Comparison of ENCODE assay signal across 32 cellular contexts in the genomic region with DNA sequence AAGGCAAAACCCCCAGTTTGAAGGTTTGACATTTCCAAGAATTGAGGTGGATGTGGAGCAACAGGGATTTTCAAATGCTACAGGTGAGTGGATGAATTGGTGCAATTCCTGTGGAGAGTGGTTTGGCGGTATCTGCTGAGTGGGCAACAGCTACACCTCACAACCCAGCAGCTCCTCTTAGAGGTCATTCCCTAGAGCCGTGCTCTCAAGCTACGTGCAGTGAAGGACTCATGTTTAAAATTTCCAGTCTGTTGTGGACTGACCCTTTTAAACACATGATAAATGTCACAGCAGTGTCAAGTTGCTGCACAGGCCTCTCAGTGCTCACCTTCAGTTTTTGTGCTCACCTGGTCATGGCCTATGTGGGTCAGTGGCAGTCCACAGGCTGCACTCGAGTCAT. TPM values are rescaled to one million over a fixed set of nuclear protein-coding genes. Genes with fewer than 3 reads are reported as not detected.
"Had no signal": no experiment of that assay in that cellular context is flagged by ENCODE, and none has a peak within 500 bp of the region (broad histone marks: within the 10 kb centered on the region; RNA-seq: fewer than 3 reads in every experiment).

No MANE protein-coding gene starts in this region.

- H3K79me2 ChIP-seq: parathyroid adenoma had no signal

- DNase-seq: naive thymus-derived CD4-positive, alpha-beta T cell; nephron progenitor cell; nucleus accumbens; ovary; posterior cingulate gyrus; psoas muscle; right cardiac atrium; spleen; stimulated activated CD4-positive, alpha-beta T cell treated with anti-CD3 and anti-CD28 coated beads, Interleukin-12 subunit alpha, Interleukin-12 subunit beta, amount 100 ng/mL, for 4 hours; stimulated activated CD4-positive, alpha-beta T cell treated with anti-CD3 and anti-CD28 coated beads, Interleukin-1b, Interleukin-23, amount 100 ng/mL, for 48 hours; stimulated activated CD4-positive, alpha-beta T cell treated with anti-CD3 and anti-CD28 coated beads, Interleukin-4, amount 100 ng/mL, for 1 hour; stimulated activated CD4-positive, alpha-beta T cell treated with anti-CD3 and anti-CD28 coated beads, Interleukin-4, amount 100 ng/mL, for 4 hours; stimulated activated CD8-positive, alpha-beta memory T cell treated with anti-CD3 and anti-CD28 coated beads, Interleukin-4, amount 100 ng/mL, for 48 hours; stimulated activated naive CD4-positive, alpha-beta T cell; stimulated activated naive CD8-positive, alpha-beta T cell treated with anti-CD3 and anti-CD28 coated beads, Interleukin-15, amount 100 ng/mL, for 72 hours; stimulated activated naive CD8-positive, alpha-beta T cell treated with anti-CD3 and anti-CD28 coated beads, Interleukin-15, Interleukin-2, amounts not matched to agents 100 U/mL and 50 U/mL, for 24 hours; substantia nigra; testis; tibial artery; transverse colon; upper lobe of left lung had no signal

- H3K27ac ChIP-seq: neutrophil, ovary, parathyroid adenoma, psoas muscle, skin epidermis, spleen, suprapubic skin, testis, tibial artery, transverse colon, upper lobe of left lung, vagina had no signal

- H3K4me3 ChIP-seq: ovary, psoas muscle, skin epidermis, smooth muscle cell, spleen, suprapubic skin, testis, tibial artery, transverse colon, upper lobe of left lung, vagina had no signal

- H3K36me3 ChIP-seq: neutrophil, ovary, spleen, suprapubic skin, tibial artery, transverse colon, upper lobe of left lung, vagina had no signal

- H3K9ac ChIP-seq: parathyroid adenoma had no signal

- H3K4me2 ChIP-seq: smooth muscle cell had no signal

- H3K4me1 ChIP-seq: parathyroid adenoma, psoas muscle, suprapubic skin, tibial artery, transverse colon, upper lobe of left lung, vagina had no signal

- H2AFZ ChIP-seq: parathyroid adenoma had no signal

- H3K27me3 ChIP-seq: neutrophil, ovary, spleen, suprapubic skin, testis, tibial artery, transverse colon, upper lobe of left lung, vagina had no signal

- FAIRE-seq: urothelium cell line had no signal

- ATAC-seq: naive thymus-derived CD4-positive, alpha-beta T cell; natural killer cell treated with Interleukin-12 subunit alpha and Interleukin-12 subunit beta and Interleukin-15 and Interleukin-18, amount 100 ng/mL, for 72 hours; psoas muscle; right cardiac atrium; sciatic nerve; stimulated activated memory B cell treated with anti-CD40 and anti-IgM and Interleukin-4, amounts not matched to agents 10 μg/mL and 1 μg/mL and 100 μg/mL, for 72 hours; stimulated activated naive CD8-positive, alpha-beta T cell treated with anti-CD3 and anti-CD28 coated beads, Interleukin-15, amount 100 ng/mL, for 72 hours; stimulated activated naive CD8-positive, alpha-beta T cell treated with anti-CD3 and anti-CD28 coated beads, Interleukin-15, Interleukin-2, amounts not matched to agents 100 U/mL and 50 U/mL, for 24 hours had no signal

- H3K9me3 ChIP-seq: neutrophil, ovary, psoas muscle, suprapubic skin, testis, tibial artery, upper lobe of left lung, vagina had no signal

RNA-seq across cellular contexts. Expression of gene C3orf20, which starts 9.5 kb away (rescaled TPM):
- total RNA-seq: renal cortical epithelial cell, smooth muscle cell, transverse colon had no signal
- polyA plus RNA-seq: smooth muscle cell, spleen had no signal
